In the genomic region with DNA sequence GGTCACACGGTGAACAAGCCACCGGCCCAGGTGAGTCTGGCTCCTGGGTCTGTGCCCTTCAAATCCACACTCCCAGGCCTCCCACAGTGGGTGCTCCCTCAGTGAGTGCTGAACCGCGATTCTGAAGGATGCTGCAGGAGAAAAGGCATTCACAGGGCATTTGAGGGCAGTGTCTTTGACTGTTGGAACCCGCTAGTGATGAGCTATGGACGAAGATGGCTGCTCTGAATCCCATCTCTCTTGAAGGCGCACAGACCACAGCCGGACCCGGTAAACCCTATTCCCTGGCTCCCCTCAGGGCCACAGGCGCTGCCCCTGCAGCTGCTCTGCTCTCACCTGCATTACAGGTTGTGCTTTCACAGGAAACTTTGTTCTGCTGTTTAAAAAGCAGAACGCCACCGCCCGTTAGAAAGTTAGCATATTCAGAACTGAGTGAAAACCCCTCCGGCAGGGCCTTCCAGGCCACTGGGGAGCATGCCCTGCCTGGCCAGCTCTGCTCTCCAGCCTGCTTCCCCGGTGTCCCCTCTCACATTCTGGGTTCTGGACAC, we compare ENCODE assay signal across 12 cellular contexts. TPM values are rescaled to one million over a fixed set of nuclear protein-coding genes. Genes with fewer than 3 reads are reported as not detected.
DNase-seq lines count a peak whose midpoint lies in the region; ATAC-seq and TF ChIP-seq lines count a peak whose summit lies in the region.
"Had no signal": no experiment of that assay in that cellular context is flagged by ENCODE, and none has a peak within 500 bp of the region (broad histone marks: within the 10 kb centered on the region; RNA-seq: fewer than 3 reads in every experiment).

No MANE protein-coding gene starts in this region.

- H3K4me3 Mint-ChIP-seq in T-helper 17 cell = peak overlapping the region; percentile 78
- H3K4me3 Mint-ChIP-seq in CD8-positive, alpha-beta T cell = no peak overlapping the region

- H3K4me2 ChIP-seq in BLaER1 treated with 17β-estradiol and CSF1 and Interleukin-3, amounts not matched to agents 10 nM and 100 nM = peak overlapping the region in 9 of 11 experiments; percentile 81 to 99 (median 98); a peak in 16 of 22 replicates

- no peaks in the 10 kb centered on the region for H3K9me3 Mint-ChIP-seq in activated naive CD4-positive, alpha-beta T cell treated with anti-CD3 and anti-CD28 coated beads, Interleukin-2, amount 50 U/mL, for 72 hours
- no peaks in the 10 kb centered on the region for H3K9me3 Mint-ChIP-seq in CD8-positive, alpha-beta T cell
- H3K9me3 Mint-ChIP-seq: CD8-positive, alpha-beta memory T cell had no signal

- peaks cover 48% of the 10 kb centered on the region for H3K4me1 Mint-ChIP-seq in T-helper 17 cell
- H3K4me1 Mint-ChIP-seq in CD8-positive, alpha-beta T cell (ENCODE audit: low read depth) = peaks cover 31% of the 10 kb centered on the region

- POLR2A ChIA-PET in CD8-positive, alpha-beta T cell (lab: Charles Lee) = no interaction called here

- H3K36me3 ChIP-seq in BLaER1 treated with 17β-estradiol and CSF1 and Interleukin-3, amounts not matched to agents 10 nM and 100 nM = no peaks in the 10 kb centered on the region
- H3K36me3 ChIP-seq in heart left ventricle (peaks cover 0 to 33% (median 13%) of the 10 kb centered on the region in 9 donors), sigmoid colon (no peaks in the 10 kb centered on the region)
- no peaks in the 10 kb centered on the region for H3K36me3 ChIP-seq in CD8-positive, alpha-beta T cell (ENCODE audit: insufficient read depth, low read length)

- H4K20me1 ChIP-seq in BLaER1 treated with 17β-estradiol and CSF1 and Interleukin-3, amounts not matched to agents 10 nM and 100 nM = peaks cover 0 to 31% (median 13%) of the 10 kb centered on the region in 11 experiments; a peak in 17 of 22 replicates

- peak overlapping the region in 2 of 11 experiments; percentile 6 to 52; a peak in 1 of 22 replicates for H3K9ac ChIP-seq in BLaER1 treated with 17β-estradiol and CSF1 and Interleukin-3, amounts not matched to agents 10 nM and 100 nM

- CTCF ChIA-PET in CD8-positive, alpha-beta T cell (lab: Charles Lee) = interaction anchor here (0.6 kb wide), 1 partner anchor 13 kb away, joined by 3 read pairs; no protein-coding TSS in a partner anchor

- H3K4me3 ChIP-seq in BLaER1 treated with 17β-estradiol and CSF1 and Interleukin-3, amounts not matched to agents 10 nM and 100 nM = no peak overlapping the region
- H3K4me3 ChIP-seq in heart left ventricle (peak overlapping the region; percentile 13 to 87 (median 76)), sigmoid colon (peak overlapping the region in 3 of 4 donors; percentile 15 to 57 (median 51))
- no peak overlapping the region for H3K4me3 ChIP-seq in CD8-positive, alpha-beta T cell (ENCODE audit: low read depth, low read length)
- H3K4me3 ChIP-seq: SK-N-MC had no signal

- peaks cover 26 to 51% (median 37%) of the 10 kb centered on the region in 11 experiments for H3K27me3 ChIP-seq in BLaER1 treated with 17β-estradiol and CSF1 and Interleukin-3, amounts not matched to agents 10 nM and 100 nM
- peaks cover 0 to 12% (median 0%) of the 10 kb centered on the region in 9 donors for H3K27me3 ChIP-seq in heart left ventricle
- H3K27me3 ChIP-seq in sigmoid colon = peaks cover 6 to 25% (median 8%) of the 10 kb centered on the region in 3 donors
- no peaks in the 10 kb centered on the region for H3K27me3 ChIP-seq in CD8-positive, alpha-beta T cell (ENCODE audit: insufficient read depth, low read length)

- peak overlapping the region; percentile 21 for H3K27ac Mint-ChIP-seq in T-helper 17 cell
- H3K27ac Mint-ChIP-seq in activated naive CD4-positive, alpha-beta T cell treated with anti-CD3 and anti-CD28 coated beads, Interleukin-2, amount 50 U/mL, for 72 hours = no peak overlapping the region
- H3K27ac Mint-ChIP-seq in CD8-positive, alpha-beta T cell = no peak overlapping the region
- H3K27ac Mint-ChIP-seq: activated CD4-positive, alpha-beta T cell treated with anti-CD3 and anti-CD28 coated beads for 36 hours had no signal

- no peak for ATAC-seq in T-helper 17 cell
- ATAC-seq in heart left ventricle = no peak
- ATAC-seq in activated naive CD4-positive, alpha-beta T cell treated with anti-CD3 and anti-CD28 coated beads, Interleukin-2, amount 50 U/mL, for 72 hours = no peak
- no peak for ATAC-seq in CD8-positive, alpha-beta T cell
- ATAC-seq: activated CD4-positive, alpha-beta T cell treated with anti-CD3 and anti-CD28 coated beads for 36 hours had no signal

- H3K9me3 ChIP-seq in BLaER1 treated with 17β-estradiol and CSF1 and Interleukin-3, amounts not matched to agents 10 nM and 100 nM (replicated peaks in 1 of 11) = no peaks in the 10 kb centered on the region
- H3K9me3 ChIP-seq in T-helper 17 cell (ENCODE audit: control insufficient read depth, low read length, poor library complexity, severe bottlenecking) (no peaks in the 10 kb centered on the region), heart left ventricle (no peaks in the 10 kb centered on the region), sigmoid colon (no peaks in the 10 kb centered on the region)
- H3K9me3 ChIP-seq in CD8-positive, alpha-beta T cell (ENCODE audit: low read length) = no peaks in the 10 kb centered on the region

- TF ChIP-seq EP300 in sigmoid colon (IDR thresholded peaks at IDR 0.05) = no peak

- intact Hi-C loops in heart left ventricle (cut with DNase I) (loop anchor here in 5 of 10 donors (2.0 to 5.0 kb wide), 5 partner anchors 35 to 220 kb away; partner anchors contain the start of gene EMSY (in 1 of the 5)), sigmoid colon (cut with DNase I) (no loop called here)
- intact Hi-C loops in CD8-positive, alpha-beta T cell (cut with DNase I, micrococcal nuclease) = no loop called here

- TF ChIP-seq POLR2A in heart left ventricle (IDR thresholded peaks at IDR 0.05) = no peak
- no peak for TF ChIP-seq POLR2A in sigmoid colon (IDR thresholded peaks at IDR 0.05)

- DNase-seq in T-helper 17 cell = no peak
- DNase-seq in heart left ventricle = peak in 3 of 5 donors; percentile 15 to 56 (median 21)
- peak; percentile 57 for DNase-seq in sigmoid colon
- no peak for DNase-seq in activated naive CD4-positive, alpha-beta T cell treated with anti-CD3 and anti-CD28 coated beads, Interleukin-2, amount 50 U/mL, for 72 hours (ENCODE audit: low spot score in 2 of 2)
- DNase-seq in hypothalamus (lab: John Stamatoyannopoulos, UW) = no peak
- no peak for DNase-seq in NCI-H1092 treated with DMSO at 0.1 percent for 48 hours (lab: John Stamatoyannopoulos, UW)
- no peak for DNase-seq in CD8-positive, alpha-beta T cell
- DNase-seq: activated CD4-positive, alpha-beta T cell treated with anti-CD3 and anti-CD28 coated beads for 36 hours; CD8-positive, alpha-beta memory T cell; NCI-H510A had no signal

- H3K36me3 Mint-ChIP-seq in T-helper 17 cell (ENCODE audit: low read depth) = peaks cover 5% of the 10 kb centered on the region
- H3K36me3 Mint-ChIP-seq in activated naive CD4-positive, alpha-beta T cell treated with anti-CD3 and anti-CD28 coated beads, Interleukin-2, amount 50 U/mL, for 72 hours = no peaks in the 10 kb centered on the region
- H3K36me3 Mint-ChIP-seq in CD8-positive, alpha-beta T cell = no peaks in the 10 kb centered on the region
- H3K36me3 Mint-ChIP-seq: CD8-positive, alpha-beta memory T cell had no signal

- 58 to 83% (median 68%) methylated on average over 11 to 15 of the region's 15 CpGs for WGBS in heart left ventricle, 4 donors
- 79 to 87% methylated on average over 15 of the region's 15 CpGs for WGBS in sigmoid colon, 2 donors

- peaks cover 24% of the 10 kb centered on the region for H3K27me3 Mint-ChIP-seq in T-helper 17 cell
- H3K27me3 Mint-ChIP-seq in CD8-positive, alpha-beta T cell (ENCODE audit: low read depth) = peaks cover 18% of the 10 kb centered on the region

- H3K27ac ChIP-seq in BLaER1 treated with 17β-estradiol and CSF1 and Interleukin-3, amounts not matched to agents 10 nM and 100 nM = no peak overlapping the region
- H3K27ac ChIP-seq in heart left ventricle (peak overlapping the region; percentile 65 to 93 (median 78)), sigmoid colon (peak overlapping the region; percentile 18 to 76 (median 40))
- H3K27ac ChIP-seq in CD8-positive, alpha-beta T cell (ENCODE audit: low read depth, low read length) = no peak overlapping the region
- H3K27ac ChIP-seq: SK-N-MC had no signal

- peaks cover 62 to 100% (median 97%) of the 10 kb centered on the region in 10 experiments for H3K4me1 ChIP-seq in BLaER1 treated with 17β-estradiol and CSF1 and Interleukin-3, amounts not matched to agents 10 nM and 100 nM
- H3K4me1 ChIP-seq in heart left ventricle (peaks cover 0 to 66% (median 46%) of the 10 kb centered on the region in 12 donors), sigmoid colon (peaks cover 0 to 24% (median 15%) of the 10 kb centered on the region in 4 donors)
- H3K4me1 ChIP-seq in CD8-positive, alpha-beta T cell (ENCODE audit: insufficient read depth, low read length) = peaks cover 34% of the 10 kb centered on the region

- TF ChIP-seq CTCF in heart left ventricle (IDR thresholded peaks at IDR 0.05) = no peak
- TF ChIP-seq CTCF in sigmoid colon (IDR thresholded peaks at IDR 0.05) = no peak
- TF ChIP-seq CTCF in CD8-positive, alpha-beta T cell (IDR thresholded peaks at IDR 0.05) = no peak

RNA-seq across cellular contexts. Expression of gene LRRC32, which starts 3.2 kb away (rescaled TPM):
- total RNA-seq in T-helper 17 cell (10 to 100 TPM in 1 of 2 donors, 1 to 10 TPM in 1; 3.2 to 11.5 TPM), heart left ventricle (10 to 100 TPM; 20.1 to 67.1 (median 26.9) TPM), sigmoid colon (10 to 100 TPM in 3 of 4 donors, 1 to 10 TPM in 1; 6.4 to 30.7 (median 16.2) TPM)
- polyA plus RNA-seq in heart left ventricle (10 to 100 TPM; 46.4 to 79.0 TPM), sigmoid colon (10 to 100 TPM in 1 of 3 donors, 1 to 10 TPM in 1, under 1 TPM in 1; 0.69 to 18.3 (median 1.8) TPM)
- total RNA-seq in activated naive CD4-positive, alpha-beta T cell treated with anti-CD3 and anti-CD28 coated beads, Interleukin-2, amount 50 U/mL, for 72 hours = under 1 TPM; 0.30 to 0.43 TPM
- under 1 TPM; 0.31 to 0.68 TPM for total RNA-seq in CD8-positive, alpha-beta T cell

Comparison
In these comparisons a context has a peak if more than half of its experiments do, and no peak if none do; other contexts are left out.
1. H3K27ac ChIP-seq: peak in heart left ventricle (12 of 12) and sigmoid colon (4 of 4); none in BLaER1 treated with 17β-estradiol and CSF1 and Interleukin-3, amounts not matched to agents 10 nM and 100 nM (0 of 11) and CD8-positive, alpha-beta T cell (single experiment).
2. H3K4me3 ChIP-seq: peak in heart left ventricle (12 of 12) and sigmoid colon (3 of 4); none in BLaER1 treated with 17β-estradiol and CSF1 and Interleukin-3, amounts not matched to agents 10 nM and 100 nM (0 of 10) and CD8-positive, alpha-beta T cell (single experiment).
3. DNase-seq: peak in heart left ventricle (3 of 5) and sigmoid colon (single experiment); none in T-helper 17 cell (0 of 3), activated naive CD4-positive, alpha-beta T cell treated with anti-CD3 and anti-CD28 coated beads, Interleukin-2, amount 50 U/mL, for 72 hours (0 of 2), hypothalamus (0 of 51), NCI-H1092 treated with DMSO at 0.1 percent for 48 hours (single experiment) and CD8-positive, alpha-beta T cell (0 of 7).